ENCODE assay signal across 2 cellular contexts in the genomic region with DNA sequence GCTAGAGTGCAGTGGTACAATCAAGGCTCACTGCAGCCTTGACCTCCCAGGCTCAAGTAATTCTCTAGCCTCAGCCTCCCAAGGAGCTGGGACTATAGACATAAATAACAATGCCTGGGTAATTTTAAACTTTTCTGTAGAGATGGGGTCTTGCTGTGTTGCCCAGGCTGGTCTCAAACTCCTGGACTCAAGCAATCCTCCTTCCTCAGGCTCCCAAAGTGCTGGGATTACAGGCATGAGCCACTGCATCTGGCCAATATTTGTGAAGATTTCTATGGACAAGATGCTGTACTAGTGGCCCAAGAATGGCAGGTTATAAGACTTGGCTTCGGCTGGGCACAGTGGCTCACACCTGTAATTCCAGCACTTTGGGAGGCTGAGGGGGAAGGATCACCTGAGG. TPM values are rescaled to one million over a fixed set of nuclear protein-coding genes. Genes with fewer than 3 reads are reported as not detected.
"Had no signal": no experiment of that assay in that cellular context is flagged by ENCODE, and none has a peak within 500 bp of the region (broad histone marks: within the 10 kb centered on the region; RNA-seq: fewer than 3 reads in every experiment).

No MANE protein-coding gene starts in this region.

RNA-seq across cellular contexts. Expression of a gene that starts 18.4 kb away (rescaled TPM):
- total RNA-seq: activated CD8-positive, alpha-beta memory T cell treated with anti-CD3 and anti-CD28 coated beads, Interleukin-2, amount 10 ng/mL, durations not matched to agents 7 days and 5 days; T-helper 2 cell treated with Interferon-gamma antibody and Interleukin-4, amounts not matched to agents 100 ng/mL and 5 ng/mL, for 36 hours had no signal
